In the genomic region with DNA sequence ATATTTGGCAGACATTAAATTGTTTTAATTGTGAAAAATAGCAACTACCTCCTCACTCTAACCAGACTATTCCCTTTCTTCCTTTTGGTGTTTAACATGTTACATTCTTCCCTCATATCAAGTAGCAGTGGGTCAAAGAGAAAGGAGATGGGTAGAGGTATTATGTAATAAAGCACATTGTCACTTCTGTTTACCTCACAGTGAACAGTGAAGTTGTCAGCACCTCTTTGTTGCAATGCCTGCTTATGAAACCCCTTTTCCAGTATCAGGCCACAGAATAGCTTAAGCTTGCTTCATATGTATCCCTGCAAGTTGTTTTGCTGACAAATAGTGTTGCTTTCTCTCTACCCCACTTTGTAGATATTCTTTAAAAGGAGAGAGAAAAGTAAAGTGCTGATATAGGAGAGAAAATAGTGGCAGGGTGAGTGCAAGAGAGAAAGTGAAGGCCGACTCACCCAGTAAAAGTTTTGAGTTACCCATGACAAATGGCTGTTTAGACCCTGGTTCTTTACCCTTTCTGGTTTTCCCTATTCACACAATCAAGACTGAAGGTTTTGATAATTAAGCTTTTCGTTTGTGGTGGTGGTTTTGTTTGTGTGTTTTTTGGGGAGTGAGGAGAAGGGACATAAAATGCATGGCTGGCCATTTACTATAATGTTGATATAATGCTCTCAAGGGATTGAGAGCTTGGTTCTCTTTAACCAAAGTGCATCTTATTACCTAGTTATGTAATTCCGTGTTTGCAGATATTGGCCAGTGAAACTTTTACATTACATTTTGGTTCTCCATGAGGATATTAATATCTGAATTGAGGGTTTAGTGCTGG, we compare ENCODE assay signal across 9 cellular contexts. TPM values are rescaled to one million over a fixed set of nuclear protein-coding genes. Genes with fewer than 3 reads are reported as not detected.
DNase-seq lines count a peak whose midpoint lies in the region; ATAC-seq, FAIRE-seq and TF ChIP-seq lines count a peak whose summit lies in the region.
"Had no signal": no experiment of that assay in that cellular context is flagged by ENCODE, and none has a peak within 500 bp of the region (broad histone marks: within the 10 kb centered on the region; RNA-seq: fewer than 3 reads in every experiment).

No MANE protein-coding gene starts in this region.

- TF ChIP-seq CTCF in H1 (IDR thresholded peaks at IDR 0.05; ENCODE audit: control extremely low read depth in 1 of 3, insufficient read depth in 1 of 3, low read depth in 1 of 3, low read length in 3 of 3), result no peak

- TF ChIP-seq POLR2A in H1 (IDR thresholded peaks at IDR 0.05; ENCODE audit: control extremely low read depth in 1 of 2, low read depth in 2 of 2, low read length in 2 of 2), result no peak

- no peak for ATAC-seq in naive thymus-derived CD8-positive, alpha-beta T cell
- no peak for ATAC-seq in GM21526 (IDR thresholded peaks at IDR 0.05; ENCODE audit: low FRiP score, unreplicated experiment)
- ATAC-seq in HG02938 (IDR thresholded peaks at IDR 0.05; ENCODE audit: unreplicated experiment), result no peak
- ATAC-seq in HG02642 (IDR thresholded peaks at IDR 0.05; ENCODE audit: poor library complexity, unreplicated experiment), result no peak

- no peak overlapping the region for H3K14ac ChIP-seq in H1 (ENCODE audit: insufficient read length)

- H3K56ac ChIP-seq in H1 (replicated peaks; ENCODE audit: insufficient read length, low read depth, low read length), result no peak overlapping the region

- H3K27ac Mint-ChIP-seq in naive thymus-derived CD8-positive, alpha-beta T cell, result peak overlapping the region; percentile 34 to 97 (median 90)

- no peak overlapping the region for H3K27ac ChIP-seq in H1 (ENCODE audit: low read depth, low read length)

- H3K9me3 Mint-ChIP-seq in naive thymus-derived CD8-positive, alpha-beta T cell, result no peaks in the 10 kb centered on the region

- H3K79me1 ChIP-seq in H1 (ENCODE audit: low read depth, low read length), result no peaks in the 10 kb centered on the region

- no peak overlapping the region for H2AFZ ChIP-seq in H1 (ENCODE audit: low read length)

- peaks cover 23 to 62% (median 27%) of the 10 kb centered on the region in 3 donors for H3K36me3 Mint-ChIP-seq in naive thymus-derived CD8-positive, alpha-beta T cell

- no peaks in the 10 kb centered on the region for H3K9me3 ChIP-seq in H1 (ENCODE audit: insufficient read depth in 2 of 2, low read depth in 1 of 2, low read length in 1 of 2)

- TF ChIP-seq RAD21 in H1 (IDR thresholded peaks at IDR 0.05 in 1 of 2, conservative IDR thresholded peaks at IDR 0.05 in 1 of 2; ENCODE audit: low read depth in 2 of 2, low read length in 2 of 2), result no peak

- H3K27me3 ChIP-seq in H1 (replicated peaks in 1 of 4; ENCODE audit: control insufficient read depth in 3 of 4, extremely low read depth in 1 of 4, insufficient read depth in 3 of 4, low read length in 3 of 4), result peaks cover 0 to 6% (median 3%) of the 10 kb centered on the region in 4 experiments; a peak in 2 of 7 replicates

- no peak overlapping the region for H3K4ac ChIP-seq in H1 (replicated peaks; ENCODE audit: insufficient read length, low read depth, low read length)

- H2AK5ac ChIP-seq in H1 (ENCODE audit: low read depth, low read length), result no peak overlapping the region

- H3K23me2 ChIP-seq in H1 (ENCODE audit: low read depth, low read length), result peaks cover 4% of the 10 kb centered on the region; the same call in 1 of the 2 replicates

- peak overlapping the region; percentile 15 to 40; a peak in 3 of 4 replicates for H3K4me2 ChIP-seq in H1 (ENCODE audit: insufficient read depth in 1 of 2, low read depth in 2 of 2, low read length in 2 of 2)

- H3K9ac ChIP-seq in H1 (replicated peaks in 1 of 4; ENCODE audit: extremely low read depth in 1 of 4, low read depth in 3 of 4, low read length in 3 of 4), result no peak overlapping the region

- no peak overlapping the region for H3K23ac ChIP-seq in H1 (ENCODE audit: insufficient read length)

- peaks cover 28 to 78% (median 58%) of the 10 kb centered on the region in 4 donors for H3K4me1 Mint-ChIP-seq in naive thymus-derived CD8-positive, alpha-beta T cell

- CTCF ChIA-PET in H1 (lab: Charles Lee; ENCODE audit: partially characterized antibody), result no interaction called here

- FAIRE-seq in H1 (lab: Jason Lieb, UNC), result no peak

- no peak overlapping the region for H3K18ac ChIP-seq in H1 (ENCODE audit: extremely low read depth, low read length)

- H4K91ac ChIP-seq in H1 (replicated peaks; ENCODE audit: insufficient read length, low read length), result no peak overlapping the region

- no peaks in the 10 kb centered on the region for H3K36me3 ChIP-seq in H1 (ENCODE audit: control insufficient read depth in 2 of 4, insufficient read depth in 4 of 4, low read length in 3 of 4)

- H3K4me3 Mint-ChIP-seq in naive thymus-derived CD8-positive, alpha-beta T cell, result peak overlapping the region; percentile 77 to 99 (median 93)

- H2BK5ac ChIP-seq in H1 (ENCODE audit: low read depth, low read length), result no peak overlapping the region; the same call in 1 of the 2 replicates

- H2BK12ac ChIP-seq in H1 (ENCODE audit: low read depth, low read length), result no peak overlapping the region

- POLR2A ChIA-PET in H1 (lab: Charles Lee; ENCODE audit: partially characterized antibody), result interaction anchor here (2.1 kb wide), 1 partner anchor 10 kb away, joined by 6 read pairs; no protein-coding TSS in a partner anchor
- POLR2A ChIA-PET in naive thymus-derived CD8-positive, alpha-beta T cell (lab: Charles Lee), result interaction anchor here (0.7 to 3.3 kb wide), 8 partner anchors 14 to 142 kb away, joined by 3 to 20 read pairs (median 12); a partner anchor contains a TSS

- no peak overlapping the region for H2BK120ac ChIP-seq in H1 (replicated peaks; ENCODE audit: low read depth, low read length)

- no peak overlapping the region for H2BK20ac ChIP-seq in H1 (ENCODE audit: low read length)

- no peaks in the 10 kb centered on the region for H3K27me3 Mint-ChIP-seq in naive thymus-derived CD8-positive, alpha-beta T cell

- peaks cover 0 to 81% of the 10 kb centered on the region in 2 experiments; a peak in 2 of 4 replicates for H3K79me2 ChIP-seq in H1 (ENCODE audit: control insufficient read depth in 1 of 2, insufficient read depth in 2 of 2, low read length in 2 of 2)

- no peak overlapping the region for H4K5ac ChIP-seq in H1 (ENCODE audit: insufficient read length, low read depth, low read length)

- TF ChIP-seq EP300 in H1 (IDR thresholded peaks at IDR 0.05; ENCODE audit: borderline replicate concordance in 1 of 2, low read depth in 2 of 2, low read length in 2 of 2), result no peak

- H2BK15ac ChIP-seq in H1 (ENCODE audit: low read length), result no peak overlapping the region

- H4K20me1 ChIP-seq in H1 (replicated peaks in 1 of 2; ENCODE audit: control insufficient read depth in 1 of 2, insufficient read depth in 2 of 2, low read length in 2 of 2), result peaks cover 0 to 1% of the 10 kb centered on the region in 2 experiments

- peak; percentile 91 to 96 for DNase-seq in AML-193 (lab: John Stamatoyannopoulos, UW)
- DNase-seq in NCI-H526 (lab: John Stamatoyannopoulos, UW), result peak; percentile 44 to 47
- no peak for DNase-seq in H1 (ENCODE audit: low read depth in 1 of 2, low spot score in 2 of 2)
- DNase-seq in naive thymus-derived CD8-positive, alpha-beta T cell, result peak in 2 of 10 donors; percentile 17 to 24
- no peak for DNase-seq in NCI-H446 treated with DMSO at 0.1 percent for 48 hours (lab: John Stamatoyannopoulos, UW)
- DNase-seq: NCI-H2029 treated with DMSO at 0.1 percent for 48 hours had no signal

- WGBS in H1 (ENCODE audit: extremely low coverage in 1 of 2, insufficient coverage in 1 of 2, insufficient read length in 1 of 2, insufficient replicate concordance in 2 of 2, low coverage in 1 of 2, low lambda C conversion rate in 2 of 2, missing lambda C conversion rate in 1 of 2), 2 experiments, result 51% methylated on average over 3 of the region's 3 CpGs; no CpG with 5 or more reads in 1 of the 2 experiments

- no peak overlapping the region for H4K8ac ChIP-seq in H1 (ENCODE audit: extremely low read depth, insufficient read depth, low read length)

- H3K4me1 ChIP-seq in H1 (replicated peaks in 1 of 4; ENCODE audit: control insufficient read depth in 3 of 4, insufficient read depth in 4 of 4, low read length in 3 of 4), result peaks cover 4 to 9% (median 6%) of the 10 kb centered on the region in 4 experiments; a peak in 6 of 7 replicates

- H3K4me3 ChIP-seq in H1 (ENCODE audit: extremely low read depth in 1 of 4, insufficient read depth in 2 of 4, low read depth in 3 of 4, low read length in 4 of 4), result peak overlapping the region in 1 of 4 experiments; percentile 91; a peak in 2 of 8 replicates

TF ChIP-seq in H1, 55 proteins besides CTCF, POLR2A, EP300 and RAD21 (continues in another document):
- TF ChIP-seq HDAC2 (IDR thresholded peaks at IDR 0.05; ENCODE audit: borderline replicate concordance in 1 of 2, low read depth in 2 of 2, low read length in 2 of 2) (no peak), POU5F1 (IDR thresholded peaks at IDR 0.05; ENCODE audit: low read depth, low read length) (no peak), SP2 (IDR thresholded peaks at IDR 0.05; ENCODE audit: low read length) (no peak), NRF1 (IDR thresholded peaks at IDR 0.05; ENCODE audit: low read depth, low read length) (no peak), HDAC6 (IDR thresholded peaks at IDR 0.05; ENCODE audit: low read depth, low read length) (no peak), ZNF274 (IDR thresholded peaks at IDR 0.05; ENCODE audit: borderline replicate concordance, extremely low read depth, low read length) (no peak)
- TF ChIP-seq, protein P1, sequence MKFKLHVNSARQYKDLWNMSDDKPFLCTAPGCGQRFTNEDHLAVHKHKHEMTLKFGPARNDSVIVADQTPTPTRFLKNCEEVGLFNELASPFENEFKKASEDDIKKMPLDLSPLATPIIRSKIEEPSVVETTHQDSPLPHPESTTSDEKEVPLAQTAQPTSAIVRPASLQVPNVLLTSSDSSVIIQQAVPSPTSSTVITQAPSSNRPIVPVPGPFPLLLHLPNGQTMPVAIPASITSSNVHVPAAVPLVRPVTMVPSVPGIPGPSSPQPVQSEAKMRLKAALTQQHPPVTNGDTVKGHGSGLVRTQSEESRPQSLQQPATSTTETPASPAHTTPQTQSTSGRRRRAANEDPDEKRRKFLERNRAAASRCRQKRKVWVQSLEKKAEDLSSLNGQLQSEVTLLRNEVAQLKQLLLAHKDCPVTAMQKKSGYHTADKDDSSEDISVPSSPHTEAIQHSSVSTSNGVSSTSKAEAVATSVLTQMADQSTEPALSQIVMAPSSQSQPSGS (IDR thresholded peaks at IDR 0.05; ENCODE audit: low read length), result no peak

RNA-seq across cellular contexts. Expression of a gene that starts 3.7 kb away (rescaled TPM):
- 179 and 184 TPM in 2 replicates for total RNA-seq in H1 (2021; fragmentation: NEBNext Ultra II Directional; extraction: Animal tissue kit (Norgen Biotek cat#: 25700))
- 66.9 and 132 TPM in 2 replicates for polyA plus RNA-seq in H1 (2011; rRNA removed)
- polyA plus RNA-seq in H1 (2011; cell fraction: cytosol; rRNA removed), result 83.2 TPM
- polyA plus RNA-seq in H1 (2011; cell fraction: nucleus; rRNA removed), result 42.4 TPM
- 86.9 to 165 TPM (median 103 TPM) in 4 replicates for polyA plus RNA-seq in H1 (2012, experiment 1 of 2)
- 75.5 TPM for polyA plus RNA-seq in H1 (2012, experiment 2 of 2)
- 282 TPM for polyA plus RNA-seq in H1 (2013, experiment 1 of 2)
- 330 TPM for polyA plus RNA-seq in H1 (2013, experiment 2 of 2)
- 48.5 and 71.9 TPM in 2 replicates for polyA minus RNA-seq in H1 (2011; rRNA and poly(A)+ RNA removed)
- polyA minus RNA-seq in H1 (2011; cell fraction: cytosol; rRNA and poly(A)+ RNA removed), result 67.2 TPM
- polyA minus RNA-seq in H1 (2011; cell fraction: nucleus; rRNA and poly(A)+ RNA removed), result 24.7 TPM
- total RNA-seq in naive thymus-derived CD8-positive, alpha-beta T cell, result 100 to 1,000 TPM; 733 to 793 TPM
- polyA plus RNA-seq in naive thymus-derived CD8-positive, alpha-beta T cell, result 1,000 to 10,000 TPM; 1,063 to 1,292 (median 1,234) TPM

Comparison
In these comparisons a context has a peak if more than half of its experiments do, and no peak if none do; other contexts are left out.
1. DNase-seq: peak in AML-193 (2 of 2) and NCI-H526 (2 of 2); none in H1 (0 of 2) and NCI-H446 treated with DMSO at 0.1 percent for 48 hours (single experiment).